ENCODE assay signal across 8 cellular contexts in the genomic region with DNA sequence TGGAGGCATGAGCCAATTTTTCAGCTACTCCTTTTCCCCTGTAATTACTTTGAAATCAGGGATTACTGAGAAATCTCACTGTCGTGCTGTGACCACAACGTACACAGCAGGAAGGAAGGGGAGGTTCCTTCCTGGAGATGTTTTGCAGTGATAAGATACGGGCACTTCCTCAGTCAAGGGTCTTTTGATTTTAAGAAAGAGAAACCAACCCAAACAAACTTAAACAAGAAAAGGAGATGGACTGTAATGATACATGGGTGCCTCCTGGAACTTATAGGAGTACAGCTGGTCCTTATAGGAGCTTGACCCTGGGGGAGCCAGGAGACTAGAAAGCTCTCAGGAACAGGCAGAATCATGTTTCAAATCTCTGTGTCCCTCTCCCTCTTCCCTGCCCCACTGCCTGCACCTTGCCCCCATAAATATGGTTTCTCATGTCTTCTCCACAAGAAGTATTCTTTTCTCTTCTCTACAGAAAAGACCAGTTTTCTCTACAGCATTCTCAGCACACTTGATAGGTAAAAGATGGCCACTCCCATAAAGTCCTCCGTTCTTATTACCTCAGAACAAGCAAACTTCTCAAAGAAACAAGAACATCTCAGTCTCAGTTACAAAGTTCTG.
DNase-seq lines count a peak whose midpoint lies in the region; ATAC-seq lines count a peak whose summit lies in the region.

No MANE protein-coding gene starts in this region.

- peaks cover 64% of the 10 kb centered on the region for H3K36me3 Mint-ChIP-seq in activated T-cell treated with anti-CD3 and anti-CD28 coated beads, Interleukin-2, amount 50 U/mL, for 24 hours (ENCODE audit: low read depth)

- no peaks in the 10 kb centered on the region for H3K27me3 Mint-ChIP-seq in activated T-cell treated with anti-CD3 and anti-CD28 coated beads, Interleukin-2, amount 50 U/mL, for 24 hours

- peak overlapping the region; percentile 97 for H3K27ac Mint-ChIP-seq in activated T-cell treated with anti-CD3 and anti-CD28 coated beads, Interleukin-2, amount 50 U/mL, for 24 hours

- peak overlapping the region; percentile 76 for H3K4me3 Mint-ChIP-seq in activated T-cell treated with anti-CD3 and anti-CD28 coated beads, Interleukin-2, amount 50 U/mL, for 24 hours

- DNase-seq in CD1c-positive myeloid dendritic cell (ENCODE audit: extremely low spot score), result peak; percentile 45
- DNase-seq in activated T-cell treated with anti-CD3 and anti-CD28 coated beads, Interleukin-2, amount 50 U/mL, for 24 hours, result no peak
- no peak for DNase-seq in left lobe of liver (ENCODE audit: low spot score)
- no peak for DNase-seq in cortex of kidney (lab: John Stamatoyannopoulos, UW)
- no peak for DNase-seq in OCI-M2 (lab: John Stamatoyannopoulos, UW; ENCODE audit: unreplicated experiment)
- no peak for DNase-seq in posterior vena cava (ENCODE audit: low spot score)

- H3K4me1 Mint-ChIP-seq in activated T-cell treated with anti-CD3 and anti-CD28 coated beads, Interleukin-2, amount 50 U/mL, for 24 hours (ENCODE audit: low read depth), result peaks cover 69% of the 10 kb centered on the region

- ATAC-seq in GM19035 (IDR thresholded peaks at IDR 0.05; ENCODE audit: unreplicated experiment) (peak; percentile 27), HG03460 (IDR thresholded peaks at IDR 0.05; ENCODE audit: unreplicated experiment) (peak; percentile 22), left lobe of liver (peak; percentile 43)

- H3K9me3 Mint-ChIP-seq in activated T-cell treated with anti-CD3 and anti-CD28 coated beads, Interleukin-2, amount 50 U/mL, for 24 hours, result peaks cover 9% of the 10 kb centered on the region

- intact Hi-C loops in posterior vena cava (cut with DNase I), result no loop called here
